Comparison of ENCODE assay signal across 12 cellular contexts in the genomic region with DNA sequence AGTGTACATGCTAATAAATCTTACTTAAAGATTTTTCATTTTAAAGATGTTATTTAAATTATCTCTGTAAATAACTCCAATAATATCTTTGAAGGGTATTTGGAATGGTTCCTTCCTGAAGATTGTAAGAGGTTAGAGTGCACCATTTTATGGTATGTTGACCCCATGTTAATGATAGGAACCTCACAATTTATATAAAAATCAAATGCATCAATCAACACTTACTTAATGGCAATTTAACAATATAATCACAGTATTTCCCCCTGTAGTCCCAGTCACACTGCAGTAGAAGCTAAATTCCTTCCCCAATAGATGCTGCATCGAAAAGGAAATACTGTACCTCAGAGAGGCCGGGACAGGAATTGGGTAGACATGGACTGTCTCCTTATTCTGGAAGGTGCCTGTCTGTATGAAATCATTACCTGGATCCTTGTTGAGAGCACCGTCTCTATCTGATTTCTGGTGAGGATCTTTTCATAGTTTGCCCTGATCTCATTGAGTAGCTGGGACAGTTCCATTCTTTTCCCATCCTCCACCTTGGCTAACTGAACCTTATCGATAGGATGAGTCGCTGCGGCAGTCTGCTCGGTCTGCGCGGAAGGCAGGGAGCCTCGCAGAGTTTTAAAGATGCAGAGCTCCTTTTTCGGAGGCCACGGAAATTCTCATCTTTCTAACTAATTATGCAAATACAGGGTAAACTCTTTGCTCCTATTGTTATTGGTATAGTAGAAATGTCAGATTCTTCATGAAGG. TPM values are rescaled to one million over a fixed set of nuclear protein-coding genes. Genes with fewer than 3 reads are reported as not detected.
DNase-seq lines count a peak whose midpoint lies in the region; FAIRE-seq and TF ChIP-seq lines count a peak whose summit lies in the region.
"Had no signal": no experiment of that assay in that cellular context is flagged by ENCODE, and none has a peak within 500 bp of the region (broad histone marks: within the 10 kb centered on the region; RNA-seq: fewer than 3 reads in every experiment).

A gene (minus strand): TSS at position 596 of the 752 bp plus-strand sequence. CDS start 78 bp downstream, at position 518.

- no peaks in the 10 kb centered on the region for H3K9me3 Mint-ChIP-seq in activated naive CD4-positive, alpha-beta T cell treated with anti-CD3 and anti-CD28 coated beads for 36 hours
- no peaks in the 10 kb centered on the region for H3K9me3 Mint-ChIP-seq in chondrocyte (ENCODE audit: low read depth)
- no peaks in the 10 kb centered on the region for H3K9me3 Mint-ChIP-seq in mesothelial cell of epicardium
- H3K9me3 Mint-ChIP-seq in type B pancreatic cell: no peaks in the 10 kb centered on the region
- H3K9me3 Mint-ChIP-seq: naive B cell had no signal

- CTCF ChIA-PET in activated naive CD4-positive, alpha-beta T cell treated with anti-CD3 and anti-CD28 coated beads for 36 hours (lab: Charles Lee): no interaction called here

- H3K4me3 Mint-ChIP-seq in activated naive CD4-positive, alpha-beta T cell treated with anti-CD3 and anti-CD28 coated beads for 36 hours: peak within 1 kb of the TSS; percentile 58
- H3K4me3 Mint-ChIP-seq in chondrocyte (ENCODE audit: unreplicated experiment) (peak within 1 kb of the TSS; percentile 60), mesothelial cell of epicardium (peak within 1 kb of the TSS; percentile 63), type B pancreatic cell (peak within 1 kb of the TSS; percentile 82)

- DNase-seq in activated naive CD4-positive, alpha-beta T cell treated with anti-CD3 and anti-CD28 coated beads for 36 hours: no peak
- no peak for DNase-seq in activated naive CD4-positive, alpha-beta T cell (lab: John Stamatoyannopoulos, UW)
- DNase-seq in chondrocyte (ENCODE audit: low spot score) (no peak), mesothelial cell of epicardium (ENCODE audit: low spot score in 2 of 2, unreplicated experiment in 2 of 2) (no peak), type B pancreatic cell (ENCODE audit: extremely low spot score, unreplicated experiment) (no peak), NCI-H2227 treated with DMSO at 0.1 percent for 48 hours (lab: John Stamatoyannopoulos, UW) (no peak), hippocampal formation (lab: John Stamatoyannopoulos, UW) (no peak), RCC 7860 (ENCODE audit: low spot score) (no peak)
- DNase-seq: BE2C, naive B cell, NCI-H1092 treated with DMSO at 0.1 percent for 48 hours had no signal

- peaks cover 17% of the 10 kb centered on the region for H3K27me3 Mint-ChIP-seq in activated naive CD4-positive, alpha-beta T cell treated with anti-CD3 and anti-CD28 coated beads for 36 hours (ENCODE audit: low read depth)
- H3K27me3 Mint-ChIP-seq in chondrocyte (ENCODE audit: low read depth) (peaks cover 46% of the 10 kb centered on the region), mesothelial cell of epicardium (ENCODE audit: low read depth) (peaks cover 14% of the 10 kb centered on the region), type B pancreatic cell (peaks cover 24% of the 10 kb centered on the region)

- intact Hi-C loops in activated naive CD4-positive, alpha-beta T cell treated with anti-CD3 and anti-CD28 coated beads for 36 hours (cut with micrococcal nuclease): no loop called here

- H3K36me3 Mint-ChIP-seq in activated naive CD4-positive, alpha-beta T cell treated with anti-CD3 and anti-CD28 coated beads for 36 hours (ENCODE audit: low read depth): no peaks in the 10 kb centered on the region
- H3K36me3 Mint-ChIP-seq in chondrocyte (ENCODE audit: low read depth): no peaks in the 10 kb centered on the region
- no peaks in the 10 kb centered on the region for H3K36me3 Mint-ChIP-seq in mesothelial cell of epicardium
- H3K36me3 Mint-ChIP-seq in type B pancreatic cell: no peaks in the 10 kb centered on the region
- H3K36me3 Mint-ChIP-seq: naive B cell had no signal

- peaks cover 11% of the 10 kb centered on the region for H3K4me1 Mint-ChIP-seq in activated naive CD4-positive, alpha-beta T cell treated with anti-CD3 and anti-CD28 coated beads for 36 hours (ENCODE audit: low read depth)
- H3K4me1 Mint-ChIP-seq in chondrocyte (ENCODE audit: low read depth): peaks cover 6% of the 10 kb centered on the region
- H3K4me1 Mint-ChIP-seq in mesothelial cell of epicardium: peaks cover 7% of the 10 kb centered on the region
- peaks cover 14% of the 10 kb centered on the region for H3K4me1 Mint-ChIP-seq in type B pancreatic cell (ENCODE audit: unreplicated experiment)

- H3K27ac Mint-ChIP-seq in activated naive CD4-positive, alpha-beta T cell treated with anti-CD3 and anti-CD28 coated beads for 36 hours: no peak within 1 kb of the TSS
- H3K27ac Mint-ChIP-seq in chondrocyte (ENCODE audit: unreplicated experiment) (no peak within 1 kb of the TSS), mesothelial cell of epicardium (no peak within 1 kb of the TSS), type B pancreatic cell (no peak within 1 kb of the TSS)
- H3K27ac Mint-ChIP-seq: naive B cell had no signal

- no peak for FAIRE-seq in RCC 7860 (lab: Jason Lieb, UNC)

- no peak for TF ChIP-seq CTCF in chondrocyte (IDR thresholded peaks at IDR 0.05)
- TF ChIP-seq CTCF in mesothelial cell of epicardium (IDR thresholded peaks at IDR 0.05; ENCODE audit: unreplicated experiment): no peak
- TF ChIP-seq CTCF in type B pancreatic cell (conservative IDR thresholded peaks at IDR 0.05): no peak

RNA-seq across cellular contexts. Expression of the gene that starts here (rescaled TPM):
- total RNA-seq in activated naive CD4-positive, alpha-beta T cell treated with anti-CD3 and anti-CD28 coated beads for 36 hours: not detected
- not detected in 3 replicates for total RNA-seq in chondrocyte
- not detected in 3 replicates for total RNA-seq in mesothelial cell of epicardium
- total RNA-seq in type B pancreatic cell (ENCODE audit: low replicate concordance): 0.34 and 0.74 TPM in 2 replicates
- total RNA-seq: activated CD8-positive, alpha-beta memory T cell treated with anti-CD3 and anti-CD28 coated beads for 36 hours had no signal
